ENCODE assay signal across 1 cellular context in genomic region chr12:12725956-12726542, GRCh38.
TF ChIP-seq lines count a peak whose summit lies in the region.

No MANE protein-coding gene starts in this region.

TF ChIP-seq in HEK293, 187 proteins besides CTCF, POLR2A, EP300 and RAD21 (continued from another document and continues in another):
- peak; percentile 48; the same call in 1 of the 2 replicates for TF ChIP-seq KLF17 (tag by site-specific recombination; IDR thresholded peaks at IDR 0.05)
- TF ChIP-seq, protein P1, sequence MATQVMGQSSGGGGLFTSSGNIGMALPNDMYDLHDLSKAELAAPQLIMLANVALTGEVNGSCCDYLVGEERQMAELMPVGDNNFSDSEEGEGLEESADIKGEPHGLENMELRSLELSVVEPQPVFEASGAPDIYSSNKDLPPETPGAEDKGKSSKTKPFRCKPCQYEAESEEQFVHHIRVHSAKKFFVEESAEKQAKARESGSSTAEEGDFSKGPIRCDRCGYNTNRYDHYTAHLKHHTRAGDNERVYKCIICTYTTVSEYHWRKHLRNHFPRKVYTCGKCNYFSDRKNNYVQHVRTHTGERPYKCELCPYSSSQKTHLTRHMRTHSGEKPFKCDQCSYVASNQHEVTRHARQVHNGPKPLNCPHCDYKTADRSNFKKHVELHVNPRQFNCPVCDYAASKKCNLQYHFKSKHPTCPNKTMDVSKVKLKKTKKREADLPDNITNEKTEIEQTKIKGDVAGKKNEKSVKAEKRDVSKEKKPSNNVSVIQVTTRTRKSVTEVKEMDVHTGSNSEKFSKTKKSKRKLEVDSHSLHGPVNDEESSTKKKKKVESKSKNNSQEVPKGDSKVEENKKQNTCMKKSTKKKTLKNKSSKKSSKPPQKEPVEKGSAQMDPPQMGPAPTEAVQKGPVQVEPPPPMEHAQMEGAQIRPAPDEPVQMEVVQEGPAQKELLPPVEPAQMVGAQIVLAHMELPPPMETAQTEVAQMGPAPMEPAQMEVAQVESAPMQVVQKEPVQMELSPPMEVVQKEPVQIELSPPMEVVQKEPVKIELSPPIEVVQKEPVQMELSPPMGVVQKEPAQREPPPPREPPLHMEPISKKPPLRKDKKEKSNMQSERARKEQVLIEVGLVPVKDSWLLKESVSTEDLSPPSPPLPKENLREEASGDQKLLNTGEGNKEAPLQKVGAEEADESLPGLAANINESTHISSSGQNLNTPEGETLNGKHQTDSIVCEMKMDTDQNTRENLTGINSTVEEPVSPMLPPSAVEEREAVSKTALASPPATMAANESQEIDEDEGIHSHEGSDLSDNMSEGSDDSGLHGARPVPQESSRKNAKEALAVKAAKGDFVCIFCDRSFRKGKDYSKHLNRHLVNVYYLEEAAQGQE (tag by site-specific recombination; IDR thresholded peaks at IDR 0.05): 0 out of 2 replicates have a peak, but pooled peaks have one; percentile 25
- no peak for TF ChIP-seq ZFP41 (tag by site-specific recombination; IDR thresholded peaks at IDR 0.05; ENCODE audit: borderline replicate concordance)
- TF ChIP-seq ZBTB8A (tag by site-specific recombination; IDR thresholded peaks at IDR 0.05): no peak
- no peak for TF ChIP-seq ZNF76 (tag by site-specific recombination; IDR thresholded peaks at IDR 0.05; ENCODE audit: borderline replicate concordance, low read depth)
- TF ChIP-seq GLIS2 (tag by site-specific recombination; IDR thresholded peaks at IDR 0.05): peak; percentile 9; the same call in 1 of the 2 replicates
- TF ChIP-seq ZNF394 (tag by site-specific recombination; IDR thresholded peaks at IDR 0.05; ENCODE audit: borderline replicate concordance): no peak
- no peak for TF ChIP-seq YY1 (tag by site-specific recombination; IDR thresholded peaks at IDR 0.05)
- no peak for TF ChIP-seq ZNF610 (tag by site-specific recombination; IDR thresholded peaks at IDR 0.05; ENCODE audit: borderline replicate concordance)
- TF ChIP-seq ZNF596 (tag by site-specific recombination; IDR thresholded peaks at IDR 0.05): no peak
- TF ChIP-seq ZNF704 (tag by site-specific recombination; IDR thresholded peaks at IDR 0.05): no peak
- TF ChIP-seq SCRT2 (tag by site-specific recombination; IDR thresholded peaks at IDR 0.05): no peak
- TF ChIP-seq ZNF48 (tag by site-specific recombination; IDR thresholded peaks at IDR 0.05): no peak
- no peak for TF ChIP-seq ELK4 (IDR thresholded peaks at IDR 0.05; ENCODE audit: borderline replicate concordance, low read depth, low read length)
- TF ChIP-seq, protein P2, sequence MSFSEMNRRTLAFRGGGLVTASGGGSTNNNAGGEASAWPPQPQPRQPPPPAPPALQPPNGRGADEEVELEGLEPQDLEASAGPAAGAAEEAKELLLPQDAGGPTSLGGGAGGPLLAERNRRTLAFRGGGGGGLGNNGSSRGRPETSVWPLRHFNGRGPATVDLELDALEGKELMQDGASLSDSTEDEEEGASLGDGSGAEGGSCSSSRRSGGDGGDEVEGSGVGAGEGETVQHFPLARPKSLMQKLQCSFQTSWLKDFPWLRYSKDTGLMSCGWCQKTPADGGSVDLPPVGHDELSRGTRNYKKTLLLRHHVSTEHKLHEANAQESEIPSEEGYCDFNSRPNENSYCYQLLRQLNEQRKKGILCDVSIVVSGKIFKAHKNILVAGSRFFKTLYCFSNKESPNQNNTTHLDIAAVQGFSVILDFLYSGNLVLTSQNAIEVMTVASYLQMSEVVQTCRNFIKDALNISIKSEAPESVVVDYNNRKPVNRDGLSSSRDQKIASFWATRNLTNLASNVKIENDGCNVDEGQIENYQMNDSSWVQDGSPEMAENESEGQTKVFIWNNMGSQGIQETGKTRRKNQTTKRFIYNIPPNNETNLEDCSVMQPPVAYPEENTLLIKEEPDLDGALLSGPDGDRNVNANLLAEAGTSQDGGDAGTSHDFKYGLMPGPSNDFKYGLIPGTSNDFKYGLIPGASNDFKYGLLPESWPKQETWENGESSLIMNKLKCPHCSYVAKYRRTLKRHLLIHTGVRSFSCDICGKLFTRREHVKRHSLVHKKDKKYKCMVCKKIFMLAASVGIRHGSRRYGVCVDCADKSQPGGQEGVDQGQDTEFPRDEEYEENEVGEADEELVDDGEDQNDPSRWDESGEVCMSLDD (tag by site-specific recombination; IDR thresholded peaks at IDR 0.05): no peak; the same call in 1 of the 2 replicates
- TF ChIP-seq ZSCAN16 (tag by site-specific recombination; IDR thresholded peaks at IDR 0.05): no peak
- TF ChIP-seq, protein P3, sequence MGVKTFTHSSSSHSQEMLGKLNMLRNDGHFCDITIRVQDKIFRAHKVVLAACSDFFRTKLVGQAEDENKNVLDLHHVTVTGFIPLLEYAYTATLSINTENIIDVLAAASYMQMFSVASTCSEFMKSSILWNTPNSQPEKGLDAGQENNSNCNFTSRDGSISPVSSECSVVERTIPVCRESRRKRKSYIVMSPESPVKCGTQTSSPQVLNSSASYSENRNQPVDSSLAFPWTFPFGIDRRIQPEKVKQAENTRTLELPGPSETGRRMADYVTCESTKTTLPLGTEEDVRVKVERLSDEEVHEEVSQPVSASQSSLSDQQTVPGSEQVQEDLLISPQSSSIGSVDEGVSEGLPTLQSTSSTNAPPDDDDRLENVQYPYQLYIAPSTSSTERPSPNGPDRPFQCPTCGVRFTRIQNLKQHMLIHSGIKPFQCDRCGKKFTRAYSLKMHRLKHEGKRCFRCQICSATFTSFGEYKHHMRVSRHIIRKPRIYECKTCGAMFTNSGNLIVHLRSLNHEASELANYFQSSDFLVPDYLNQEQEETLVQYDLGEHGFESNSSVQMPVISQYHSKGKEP (tag by site-specific recombination; IDR thresholded peaks at IDR 0.05): no peak
- TF ChIP-seq ZNF791 (tag by site-specific recombination; IDR thresholded peaks at IDR 0.05): no peak
- TF ChIP-seq MZF1 (tag by site-specific recombination; IDR thresholded peaks at IDR 0.05; ENCODE audit: borderline replicate concordance): no peak
- peak; percentile 91 for TF ChIP-seq ZBTB26 (tag by site-specific recombination; optimal IDR thresholded peaks at IDR 0.05)
- TF ChIP-seq, protein P4, sequence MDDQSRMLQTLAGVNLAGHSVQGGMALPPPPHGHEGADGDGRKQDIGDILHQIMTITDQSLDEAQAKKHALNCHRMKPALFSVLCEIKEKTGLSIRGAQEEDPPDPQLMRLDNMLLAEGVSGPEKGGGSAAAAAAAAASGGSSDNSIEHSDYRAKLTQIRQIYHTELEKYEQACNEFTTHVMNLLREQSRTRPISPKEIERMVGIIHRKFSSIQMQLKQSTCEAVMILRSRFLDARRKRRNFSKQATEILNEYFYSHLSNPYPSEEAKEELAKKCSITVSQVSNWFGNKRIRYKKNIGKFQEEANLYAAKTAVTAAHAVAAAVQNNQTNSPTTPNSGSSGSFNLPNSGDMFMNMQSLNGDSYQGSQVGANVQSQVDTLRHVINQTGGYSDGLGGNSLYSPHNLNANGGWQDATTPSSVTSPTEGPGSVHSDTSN (CRISPR knock-in tag; IDR thresholded peaks at IDR 0.05): 0 out of 2 replicates have a peak, but pooled peaks have one; percentile 37
- TF ChIP-seq, protein P5, sequence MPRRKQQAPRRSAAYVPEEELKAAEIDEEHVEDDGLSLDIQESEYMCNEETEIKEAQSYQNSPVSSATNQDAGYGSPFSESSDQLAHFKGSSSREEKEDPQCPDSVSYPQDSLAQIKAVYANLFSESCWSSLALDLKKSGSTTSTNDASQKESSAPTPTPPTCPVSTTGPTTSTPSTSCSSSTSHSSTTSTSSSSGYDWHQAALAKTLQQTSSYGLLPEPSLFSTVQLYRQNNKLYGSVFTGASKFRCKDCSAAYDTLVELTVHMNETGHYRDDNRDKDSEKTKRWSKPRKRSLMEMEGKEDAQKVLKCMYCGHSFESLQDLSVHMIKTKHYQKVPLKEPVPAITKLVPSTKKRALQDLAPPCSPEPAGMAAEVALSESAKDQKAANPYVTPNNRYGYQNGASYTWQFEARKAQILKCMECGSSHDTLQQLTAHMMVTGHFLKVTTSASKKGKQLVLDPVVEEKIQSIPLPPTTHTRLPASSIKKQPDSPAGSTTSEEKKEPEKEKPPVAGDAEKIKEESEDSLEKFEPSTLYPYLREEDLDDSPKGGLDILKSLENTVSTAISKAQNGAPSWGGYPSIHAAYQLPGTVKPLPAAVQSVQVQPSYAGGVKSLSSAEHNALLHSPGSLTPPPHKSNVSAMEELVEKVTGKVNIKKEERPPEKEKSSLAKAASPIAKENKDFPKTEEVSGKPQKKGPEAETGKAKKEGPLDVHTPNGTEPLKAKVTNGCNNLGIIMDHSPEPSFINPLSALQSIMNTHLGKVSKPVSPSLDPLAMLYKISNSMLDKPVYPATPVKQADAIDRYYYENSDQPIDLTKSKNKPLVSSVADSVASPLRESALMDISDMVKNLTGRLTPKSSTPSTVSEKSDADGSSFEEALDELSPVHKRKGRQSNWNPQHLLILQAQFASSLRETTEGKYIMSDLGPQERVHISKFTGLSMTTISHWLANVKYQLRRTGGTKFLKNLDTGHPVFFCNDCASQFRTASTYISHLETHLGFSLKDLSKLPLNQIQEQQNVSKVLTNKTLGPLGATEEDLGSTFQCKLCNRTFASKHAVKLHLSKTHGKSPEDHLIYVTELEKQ (tag by site-specific recombination; IDR thresholded peaks at IDR 0.05; ENCODE audit: borderline replicate concordance): no peak
- TF ChIP-seq GFI1B (tag by site-specific recombination; IDR thresholded peaks at IDR 0.05): no peak
- TF ChIP-seq, protein P6, sequence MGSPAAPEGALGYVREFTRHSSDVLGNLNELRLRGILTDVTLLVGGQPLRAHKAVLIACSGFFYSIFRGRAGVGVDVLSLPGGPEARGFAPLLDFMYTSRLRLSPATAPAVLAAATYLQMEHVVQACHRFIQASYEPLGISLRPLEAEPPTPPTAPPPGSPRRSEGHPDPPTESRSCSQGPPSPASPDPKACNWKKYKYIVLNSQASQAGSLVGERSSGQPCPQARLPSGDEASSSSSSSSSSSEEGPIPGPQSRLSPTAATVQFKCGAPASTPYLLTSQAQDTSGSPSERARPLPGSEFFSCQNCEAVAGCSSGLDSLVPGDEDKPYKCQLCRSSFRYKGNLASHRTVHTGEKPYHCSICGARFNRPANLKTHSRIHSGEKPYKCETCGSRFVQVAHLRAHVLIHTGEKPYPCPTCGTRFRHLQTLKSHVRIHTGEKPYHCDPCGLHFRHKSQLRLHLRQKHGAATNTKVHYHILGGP (tag by site-specific recombination; IDR thresholded peaks at IDR 0.05): no peak
- no peak for TF ChIP-seq SP2 (tag by site-specific recombination; IDR thresholded peaks at IDR 0.05)
- peak; percentile 87 for TF ChIP-seq ZNF600 (tag by site-specific recombination; IDR thresholded peaks at IDR 0.05)
- TF ChIP-seq ZNF624 (tag by site-specific recombination; IDR thresholded peaks at IDR 0.05): no peak
- peak; percentile 64 for TF ChIP-seq ZXDB (tag by site-specific recombination; IDR thresholded peaks at IDR 0.05)
- no peak for TF ChIP-seq ZNF404 (tag by site-specific recombination; IDR thresholded peaks at IDR 0.05)
- TF ChIP-seq ZBTB49 (tag by site-specific recombination; IDR thresholded peaks at IDR 0.05; ENCODE audit: low read depth): no peak
- no peak for TF ChIP-seq ZNF146 (tag by site-specific recombination; IDR thresholded peaks at IDR 0.05)
- TF ChIP-seq ZNF114 (tag by site-specific recombination; IDR thresholded peaks at IDR 0.05): no peak
- TF ChIP-seq ZNF623 (tag by site-specific recombination; IDR thresholded peaks at IDR 0.05): no peak
- no peak for TF ChIP-seq ZNF433 (tag by site-specific recombination; IDR thresholded peaks at IDR 0.05; ENCODE audit: low read depth)
